1 cellular context compared by ENCODE assay signal in genomic region chr1:40257688-40258444, GRCh38.
TF ChIP-seq lines count a peak whose summit lies in the region.

ZMPSTE24 (plus strand) TSS chr1:40258236; CDS start chr1:40258272, 36 bp downstream.

TF ChIP-seq in HEK293, 187 proteins besides CTCF, POLR2A, EP300 and RAD21 (continued from another document and continues in another):
- TF ChIP-seq TSHZ1 (tag by site-specific recombination; IDR thresholded peaks at IDR 0.05; ENCODE audit: borderline replicate concordance) (peak; percentile 70), MEIS1 (CRISPR knock-in tag; IDR thresholded peaks at IDR 0.05; ENCODE audit: borderline replicate concordance) (no peak), ZNF133 (tag by site-specific recombination; IDR thresholded peaks at IDR 0.05) (no peak), ZNF580 (tag by site-specific recombination; IDR thresholded peaks at IDR 0.05) (peak; percentile 100), TCF7L2 (IDR thresholded peaks at IDR 0.05; ENCODE audit: borderline replicate concordance, low read depth, low read length) (no peak), ZSCAN4 (tag by site-specific recombination; IDR thresholded peaks at IDR 0.05) (peak; percentile 83), ZNF544 (tag by site-specific recombination; IDR thresholded peaks at IDR 0.05) (no peak; the same call in 1 of the 2 replicates), ZNF175 (tag by site-specific recombination; IDR thresholded peaks at IDR 0.05) (no peak), ZNF48 (tag by site-specific recombination; IDR thresholded peaks at IDR 0.05) (no peak), ZBTB1 (tag by site-specific recombination; IDR thresholded peaks at IDR 0.05) (peak; percentile 82), ZNF518A (tag by site-specific recombination; conservative IDR thresholded peaks at IDR 0.05; ENCODE audit: low read depth) (peak; percentile 95), ZFP37 (tag by site-specific recombination; IDR thresholded peaks at IDR 0.05) (peak; percentile 100), ZNF426 (tag by site-specific recombination; IDR thresholded peaks at IDR 0.05) (no peak), ZBTB26 (tag by site-specific recombination; optimal IDR thresholded peaks at IDR 0.05) (peak; percentile 94), ZNF274 (IDR thresholded peaks at IDR 0.05; ENCODE audit: low read length) (no peak), ZNF274 (tag by site-specific recombination; IDR thresholded peaks at IDR 0.05; ENCODE audit: borderline replicate concordance) (no peak), ZNF785 (tag by site-specific recombination; IDR thresholded peaks at IDR 0.05) (peak; percentile 84), PRDM2 (tag by site-specific recombination; IDR thresholded peaks at IDR 0.05; ENCODE audit: borderline replicate concordance) (no peak; the same call in 1 of the 2 replicates), ZNF311 (tag by site-specific recombination; IDR thresholded peaks at IDR 0.05; ENCODE audit: borderline replicate concordance) (no peak), KLF16 (tag by site-specific recombination; IDR thresholded peaks at IDR 0.05) (peak; percentile 100), ZNF26 (tag by site-specific recombination; IDR thresholded peaks at IDR 0.05) (no peak), YY1 (tag by site-specific recombination; IDR thresholded peaks at IDR 0.05) (peak; percentile 81), ZBTB21 (tag by site-specific recombination; IDR thresholded peaks at IDR 0.05) (peak; percentile 83), OVOL3 (tag by site-specific recombination; IDR thresholded peaks at IDR 0.05) (peak; percentile 87), ZSCAN5A (tag by site-specific recombination; IDR thresholded peaks at IDR 0.05) (peak; percentile 100), ZNF677 (tag by site-specific recombination; IDR thresholded peaks at IDR 0.05) (no peak), ZNF513 (tag by site-specific recombination; IDR thresholded peaks at IDR 0.05) (peak; percentile 78), REPIN1 (tag by site-specific recombination; IDR thresholded peaks at IDR 0.05; ENCODE audit: low read depth) (peak; percentile 95; the same call in 1 of the 2 replicates), ZFP3 (tag by site-specific recombination; IDR thresholded peaks at IDR 0.05; ENCODE audit: low read depth) (peak; percentile 43), ZNF664 (tag by site-specific recombination; IDR thresholded peaks at IDR 0.05) (peak; percentile 79), ZBTB7A (tag by site-specific recombination; IDR thresholded peaks at IDR 0.05; ENCODE audit: low read depth) (peak; percentile 87; the same call in 1 of the 2 replicates), ZNF416 (tag by site-specific recombination; IDR thresholded peaks at IDR 0.05) (no peak), ZNF629 (tag by site-specific recombination; IDR thresholded peaks at IDR 0.05) (peak; percentile 93), ZNF292 (tag by site-specific recombination; IDR thresholded peaks at IDR 0.05; ENCODE audit: borderline replicate concordance, low read depth) (no peak)
